Comparison of ENCODE assay signal across 1 cellular context in genomic region chr12:116582610-116583009, GRCh38.
TF ChIP-seq lines count a peak whose summit lies in the region.

No MANE protein-coding gene starts in this region.

TF ChIP-seq in K562, 482 proteins besides CTCF, POLR2A, EP300 and RAD21 (continued from another document and continues in another):
- TF ChIP-seq CLOCK (CRISPR knock-in tag; IDR thresholded peaks at IDR 0.05; ENCODE audit: borderline replicate concordance), result no peak
- no peak for TF ChIP-seq ZNF561 (CRISPR knock-in tag; conservative IDR thresholded peaks at IDR 0.05)
- TF ChIP-seq ARNT (IDR thresholded peaks at IDR 0.05), result 0 out of 4 replicates have a peak, but pooled peaks have one; percentile 12 to 23
- TF ChIP-seq, protein P1, sequence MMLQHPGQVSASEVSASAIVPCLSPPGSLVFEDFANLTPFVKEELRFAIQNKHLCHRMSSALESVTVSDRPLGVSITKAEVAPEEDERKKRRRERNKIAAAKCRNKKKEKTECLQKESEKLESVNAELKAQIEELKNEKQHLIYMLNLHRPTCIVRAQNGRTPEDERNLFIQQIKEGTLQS (IDR thresholded peaks at IDR 0.05), result no peak
- TF ChIP-seq, protein P1 (CRISPR knock-in tag; conservative IDR thresholded peaks at IDR 0.05), result no peak
- TF ChIP-seq ESRRA (IDR thresholded peaks at IDR 0.05; ENCODE audit: borderline replicate concordance, low read depth), result no peak
- TF ChIP-seq CEBPG (CRISPR knock-in tag; IDR thresholded peaks at IDR 0.05), result no peak
- TF ChIP-seq CEBPG (tag; conservative IDR thresholded peaks at IDR 0.05 in 1 of 2, IDR thresholded peaks at IDR 0.05 in 1 of 2), result no peak
- peak; percentile 42; the same call in 1 of the 2 replicates for TF ChIP-seq ZNF592 (IDR thresholded peaks at IDR 0.05)
- no peak for TF ChIP-seq STAT5B (CRISPR knock-in tag; IDR thresholded peaks at IDR 0.05)
- TF ChIP-seq ZMIZ1 (IDR thresholded peaks at IDR 0.05; ENCODE audit: low read depth in 2 of 2, low read length in 2 of 2), result no peak
- no peak for TF ChIP-seq SLC30A9 (CRISPR knock-in tag; IDR thresholded peaks at IDR 0.05)
- TF ChIP-seq MCM7 (IDR thresholded peaks at IDR 0.05), result no peak
- TF ChIP-seq ZNF395 (CRISPR knock-in tag; IDR thresholded peaks at IDR 0.05), result no peak
- no peak for TF ChIP-seq CAMTA2 (CRISPR knock-in tag; conservative IDR thresholded peaks at IDR 0.05)
- TF ChIP-seq THRB (CRISPR knock-in tag; conservative IDR thresholded peaks at IDR 0.05), result no peak
- TF ChIP-seq THAP12 (CRISPR knock-in tag; IDR thresholded peaks at IDR 0.05), result no peak
- TF ChIP-seq, protein P2, sequence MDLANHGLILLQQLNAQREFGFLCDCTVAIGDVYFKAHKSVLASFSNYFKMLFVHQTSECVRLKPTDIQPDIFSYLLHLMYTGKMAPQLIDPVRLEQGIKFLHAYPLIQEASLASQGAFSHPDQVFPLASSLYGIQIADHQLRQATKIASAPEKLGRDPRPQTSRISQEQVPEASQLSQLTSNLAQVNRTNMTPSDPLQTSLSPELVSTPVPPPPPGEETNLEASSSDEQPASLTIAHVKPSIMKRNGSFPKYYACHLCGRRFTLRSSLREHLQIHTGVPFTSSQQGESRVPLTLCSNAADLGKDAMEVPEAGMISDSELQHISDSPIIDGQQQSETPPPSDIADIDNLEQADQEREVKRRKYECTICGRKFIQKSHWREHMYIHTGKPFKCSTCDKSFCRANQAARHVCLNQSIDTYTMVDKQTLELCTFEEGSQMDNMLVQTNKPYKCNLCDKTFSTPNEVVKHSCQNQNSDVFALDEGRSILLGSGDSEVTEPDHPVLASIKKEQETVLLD (IDR thresholded peaks at IDR 0.05), result peak; percentile 40; the same call in 1 of the 2 replicates
- TF ChIP-seq ZNF347 (CRISPR knock-in tag; IDR thresholded peaks at IDR 0.05; ENCODE audit: low read depth), result no peak
- TF ChIP-seq SRSF7 (optimal IDR thresholded peaks at IDR 0.05; ENCODE audit: low read depth, low read length), result no peak
- TF ChIP-seq RBM34 (IDR thresholded peaks at IDR 0.05; ENCODE audit: borderline replicate concordance, insufficient read depth, low read length), result no peak
- no peak for TF ChIP-seq ZNF239 (CRISPR knock-in tag; IDR thresholded peaks at IDR 0.05)
- TF ChIP-seq ZNF766 (CRISPR knock-in tag; conservative IDR thresholded peaks at IDR 0.05), result no peak
- no peak for TF ChIP-seq NFRKB (IDR thresholded peaks at IDR 0.05; ENCODE audit: low read depth)
- no peak for TF ChIP-seq ZNF184 (CRISPR knock-in tag; IDR thresholded peaks at IDR 0.05)
- TF ChIP-seq PPARD (CRISPR knock-in tag; IDR thresholded peaks at IDR 0.05), result no peak
- TF ChIP-seq GABPA (tag; conservative IDR thresholded peaks at IDR 0.05; ENCODE audit: low read depth), result no peak
- no peak for TF ChIP-seq ZHX1 (conservative IDR thresholded peaks at IDR 0.05; ENCODE audit: low read length)
- no peak for TF ChIP-seq ZNF431 (CRISPR knock-in tag; IDR thresholded peaks at IDR 0.05)
- TF ChIP-seq KDM4B (IDR thresholded peaks at IDR 0.05; ENCODE audit: borderline replicate concordance in 2 of 2, low read depth in 1 of 2), result no peak
- TF ChIP-seq ZNF24 (IDR thresholded peaks at IDR 0.05), result no peak
- TF ChIP-seq, protein P3, sequence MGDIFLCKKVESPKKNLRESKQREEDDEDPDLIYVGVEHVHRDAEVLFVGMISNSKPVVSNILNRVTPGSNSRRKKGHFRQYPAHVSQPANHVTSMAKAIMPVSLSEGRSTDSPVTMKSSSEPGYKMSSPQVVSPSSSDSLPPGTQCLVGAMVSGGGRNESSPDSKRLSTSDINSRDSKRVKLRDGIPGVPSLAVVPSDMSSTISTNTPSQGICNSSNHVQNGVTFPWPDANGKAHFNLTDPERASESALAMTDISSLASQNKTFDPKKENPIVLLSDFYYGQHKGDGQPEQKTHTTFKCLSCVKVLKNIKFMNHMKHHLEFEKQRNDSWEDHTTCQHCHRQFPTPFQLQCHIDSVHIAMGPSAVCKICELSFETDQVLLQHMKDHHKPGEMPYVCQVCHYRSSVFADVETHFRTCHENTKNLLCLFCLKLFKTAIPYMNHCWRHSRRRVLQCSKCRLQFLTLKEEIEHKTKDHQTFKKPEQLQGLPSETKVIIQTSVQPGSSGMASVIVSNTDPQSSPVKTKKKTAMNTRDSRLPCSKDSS (IDR thresholded peaks at IDR 0.05; ENCODE audit: low read depth, partially characterized antibody), result no peak
- no peak for TF ChIP-seq NR2F6 (CRISPR knock-in tag; IDR thresholded peaks at IDR 0.05)
